ENCODE assay signal across 1 cellular context in the genomic region with DNA sequence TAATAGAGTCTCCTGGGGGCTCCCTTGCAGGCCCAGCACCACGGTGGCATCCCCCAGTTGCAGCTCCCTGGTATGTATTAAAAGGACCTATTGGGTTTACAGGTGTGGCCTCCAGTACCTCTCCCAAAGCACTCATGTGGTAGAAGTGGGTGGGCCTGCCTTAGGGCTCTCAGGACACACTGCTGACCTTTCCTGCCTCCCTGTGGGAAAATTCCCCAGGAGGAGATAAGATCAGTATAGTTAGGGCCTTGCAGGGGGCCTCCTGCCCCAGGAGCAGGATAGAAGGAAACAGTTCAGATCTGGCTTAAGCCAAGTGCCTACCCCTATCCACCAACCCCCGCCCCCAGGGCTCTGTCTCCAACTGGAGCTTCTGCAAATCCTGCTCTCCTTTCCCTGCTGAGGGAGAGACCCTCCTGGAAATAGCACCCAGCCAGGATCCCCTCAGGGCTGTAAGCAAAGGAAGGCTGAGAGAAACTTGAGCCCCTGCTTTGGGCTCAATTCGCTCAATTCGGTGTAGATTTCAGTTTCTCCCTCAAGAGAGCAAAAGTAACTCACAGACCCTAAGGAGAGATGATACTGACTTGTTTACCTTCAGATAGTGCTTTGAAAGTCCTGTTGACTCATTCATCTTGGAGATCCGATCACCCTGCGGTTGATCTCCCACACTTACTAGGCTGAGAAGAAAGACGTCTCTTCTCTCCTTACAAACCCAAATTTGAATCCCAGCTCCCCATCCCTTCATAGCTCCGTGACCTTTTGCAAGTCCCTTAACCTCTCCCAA.
TF ChIP-seq lines count a peak whose summit lies in the region.

No MANE protein-coding gene starts in this region.

TF ChIP-seq in HEK293, 187 proteins besides CTCF, POLR2A, EP300 and RAD21 (continued from another document):
- TF ChIP-seq, protein P1, sequence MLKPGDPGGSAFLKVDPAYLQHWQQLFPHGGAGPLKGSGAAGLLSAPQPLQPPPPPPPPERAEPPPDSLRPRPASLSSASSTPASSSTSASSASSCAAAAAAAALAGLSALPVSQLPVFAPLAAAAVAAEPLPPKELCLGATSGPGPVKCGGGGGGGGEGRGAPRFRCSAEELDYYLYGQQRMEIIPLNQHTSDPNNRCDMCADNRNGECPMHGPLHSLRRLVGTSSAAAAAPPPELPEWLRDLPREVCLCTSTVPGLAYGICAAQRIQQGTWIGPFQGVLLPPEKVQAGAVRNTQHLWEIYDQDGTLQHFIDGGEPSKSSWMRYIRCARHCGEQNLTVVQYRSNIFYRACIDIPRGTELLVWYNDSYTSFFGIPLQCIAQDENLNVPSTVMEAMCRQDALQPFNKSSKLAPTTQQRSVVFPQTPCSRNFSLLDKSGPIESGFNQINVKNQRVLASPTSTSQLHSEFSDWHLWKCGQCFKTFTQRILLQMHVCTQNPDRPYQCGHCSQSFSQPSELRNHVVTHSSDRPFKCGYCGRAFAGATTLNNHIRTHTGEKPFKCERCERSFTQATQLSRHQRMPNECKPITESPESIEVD (tag by site-specific recombination; IDR thresholded peaks at IDR 0.05) = no peak
- TF ChIP-seq SP7 (tag by site-specific recombination; IDR thresholded peaks at IDR 0.05) (peak; percentile 69; the same call in 1 of the 2 replicates), FEZF1 (tag by site-specific recombination; IDR thresholded peaks at IDR 0.05) (peak; percentile 17; the same call in 1 of the 2 replicates), TRIM28 (IDR thresholded peaks at IDR 0.05; ENCODE audit: borderline replicate concordance, low read length) (peak; percentile 22; the same call in 1 of the 2 replicates), ZNF629 (tag by site-specific recombination; IDR thresholded peaks at IDR 0.05) (0 out of 2 replicates have a peak, but pooled peaks have one; percentile 7), ZNF324 (tag by site-specific recombination; IDR thresholded peaks at IDR 0.05) (no peak), GLIS2 (tag by site-specific recombination; IDR thresholded peaks at IDR 0.05) (peak; percentile 43; the same call in 1 of the 2 replicates), SCRT1 (tag by site-specific recombination; IDR thresholded peaks at IDR 0.05; ENCODE audit: borderline replicate concordance) (no peak), ZNF843 (tag by site-specific recombination; IDR thresholded peaks at IDR 0.05) (0 out of 2 replicates have a peak, but pooled peaks have one; percentile 44), OSR2 (tag by site-specific recombination; IDR thresholded peaks at IDR 0.05) (peak; percentile 61; the same call in 1 of the 2 replicates), ZXDB (tag by site-specific recombination; IDR thresholded peaks at IDR 0.05) (peak; percentile 65), ZBTB48 (tag by site-specific recombination; IDR thresholded peaks at IDR 0.05) (peak; percentile 69; the same call in 1 of the 2 replicates), PRDM1 (tag by site-specific recombination; IDR thresholded peaks at IDR 0.05) (peak; percentile 87), TCF7L2 (IDR thresholded peaks at IDR 0.05; ENCODE audit: borderline replicate concordance, low read depth, low read length) (0 out of 2 replicates have a peak, but pooled peaks have one; percentile 37), ZIC2 (tag by site-specific recombination; IDR thresholded peaks at IDR 0.05) (peak; percentile 88), ZNF423 (tag by site-specific recombination; IDR thresholded peaks at IDR 0.05) (peak; percentile 54; the same call in 1 of the 2 replicates), ZNF10 (tag by site-specific recombination; IDR thresholded peaks at IDR 0.05) (peak; percentile 95), GLIS1 (tag by site-specific recombination; IDR thresholded peaks at IDR 0.05) (peak; percentile 99)
- TF ChIP-seq, protein P2, sequence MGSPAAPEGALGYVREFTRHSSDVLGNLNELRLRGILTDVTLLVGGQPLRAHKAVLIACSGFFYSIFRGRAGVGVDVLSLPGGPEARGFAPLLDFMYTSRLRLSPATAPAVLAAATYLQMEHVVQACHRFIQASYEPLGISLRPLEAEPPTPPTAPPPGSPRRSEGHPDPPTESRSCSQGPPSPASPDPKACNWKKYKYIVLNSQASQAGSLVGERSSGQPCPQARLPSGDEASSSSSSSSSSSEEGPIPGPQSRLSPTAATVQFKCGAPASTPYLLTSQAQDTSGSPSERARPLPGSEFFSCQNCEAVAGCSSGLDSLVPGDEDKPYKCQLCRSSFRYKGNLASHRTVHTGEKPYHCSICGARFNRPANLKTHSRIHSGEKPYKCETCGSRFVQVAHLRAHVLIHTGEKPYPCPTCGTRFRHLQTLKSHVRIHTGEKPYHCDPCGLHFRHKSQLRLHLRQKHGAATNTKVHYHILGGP (tag by site-specific recombination; IDR thresholded peaks at IDR 0.05) = no peak
- TF ChIP-seq, protein P3, sequence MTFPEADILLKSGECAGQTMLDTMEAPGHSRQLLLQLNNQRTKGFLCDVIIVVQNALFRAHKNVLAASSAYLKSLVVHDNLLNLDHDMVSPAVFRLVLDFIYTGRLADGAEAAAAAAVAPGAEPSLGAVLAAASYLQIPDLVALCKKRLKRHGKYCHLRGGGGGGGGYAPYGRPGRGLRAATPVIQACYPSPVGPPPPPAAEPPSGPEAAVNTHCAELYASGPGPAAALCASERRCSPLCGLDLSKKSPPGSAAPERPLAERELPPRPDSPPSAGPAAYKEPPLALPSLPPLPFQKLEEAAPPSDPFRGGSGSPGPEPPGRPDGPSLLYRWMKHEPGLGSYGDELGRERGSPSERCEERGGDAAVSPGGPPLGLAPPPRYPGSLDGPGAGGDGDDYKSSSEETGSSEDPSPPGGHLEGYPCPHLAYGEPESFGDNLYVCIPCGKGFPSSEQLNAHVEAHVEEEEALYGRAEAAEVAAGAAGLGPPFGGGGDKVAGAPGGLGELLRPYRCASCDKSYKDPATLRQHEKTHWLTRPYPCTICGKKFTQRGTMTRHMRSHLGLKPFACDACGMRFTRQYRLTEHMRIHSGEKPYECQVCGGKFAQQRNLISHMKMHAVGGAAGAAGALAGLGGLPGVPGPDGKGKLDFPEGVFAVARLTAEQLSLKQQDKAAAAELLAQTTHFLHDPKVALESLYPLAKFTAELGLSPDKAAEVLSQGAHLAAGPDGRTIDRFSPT (tag by site-specific recombination; IDR thresholded peaks at IDR 0.05) = peak; percentile 56; the same call in 1 of the 2 replicates
- TF ChIP-seq, protein P4, sequence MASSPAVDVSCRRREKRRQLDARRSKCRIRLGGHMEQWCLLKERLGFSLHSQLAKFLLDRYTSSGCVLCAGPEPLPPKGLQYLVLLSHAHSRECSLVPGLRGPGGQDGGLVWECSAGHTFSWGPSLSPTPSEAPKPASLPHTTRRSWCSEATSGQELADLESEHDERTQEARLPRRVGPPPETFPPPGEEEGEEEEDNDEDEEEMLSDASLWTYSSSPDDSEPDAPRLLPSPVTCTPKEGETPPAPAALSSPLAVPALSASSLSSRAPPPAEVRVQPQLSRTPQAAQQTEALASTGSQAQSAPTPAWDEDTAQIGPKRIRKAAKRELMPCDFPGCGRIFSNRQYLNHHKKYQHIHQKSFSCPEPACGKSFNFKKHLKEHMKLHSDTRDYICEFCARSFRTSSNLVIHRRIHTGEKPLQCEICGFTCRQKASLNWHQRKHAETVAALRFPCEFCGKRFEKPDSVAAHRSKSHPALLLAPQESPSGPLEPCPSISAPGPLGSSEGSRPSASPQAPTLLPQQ (tag by site-specific recombination; IDR thresholded peaks at IDR 0.05) = 0 out of 2 replicates have a peak, but pooled peaks have one; percentile 29
